1 cellular context compared by ENCODE assay signal in genomic region chr3:45742432-45743089, GRCh38.
TF ChIP-seq lines count a peak whose summit lies in the region.

No MANE protein-coding gene starts in this region.

TF ChIP-seq in HepG2, 621 proteins besides CTCF, POLR2A, EP300 and RAD21:
- peak; percentile 83 for TF ChIP-seq ZNF121 (CRISPR knock-in tag; IDR thresholded peaks at IDR 0.05)
- TF ChIP-seq SRSF9 (IDR thresholded peaks at IDR 0.05; ENCODE audit: borderline replicate concordance, insufficient read depth, low read depth, low read length, poor library complexity, severe bottlenecking), result no peak
